Comparison of ENCODE assay signal across 10 cellular contexts in the genomic region with DNA sequence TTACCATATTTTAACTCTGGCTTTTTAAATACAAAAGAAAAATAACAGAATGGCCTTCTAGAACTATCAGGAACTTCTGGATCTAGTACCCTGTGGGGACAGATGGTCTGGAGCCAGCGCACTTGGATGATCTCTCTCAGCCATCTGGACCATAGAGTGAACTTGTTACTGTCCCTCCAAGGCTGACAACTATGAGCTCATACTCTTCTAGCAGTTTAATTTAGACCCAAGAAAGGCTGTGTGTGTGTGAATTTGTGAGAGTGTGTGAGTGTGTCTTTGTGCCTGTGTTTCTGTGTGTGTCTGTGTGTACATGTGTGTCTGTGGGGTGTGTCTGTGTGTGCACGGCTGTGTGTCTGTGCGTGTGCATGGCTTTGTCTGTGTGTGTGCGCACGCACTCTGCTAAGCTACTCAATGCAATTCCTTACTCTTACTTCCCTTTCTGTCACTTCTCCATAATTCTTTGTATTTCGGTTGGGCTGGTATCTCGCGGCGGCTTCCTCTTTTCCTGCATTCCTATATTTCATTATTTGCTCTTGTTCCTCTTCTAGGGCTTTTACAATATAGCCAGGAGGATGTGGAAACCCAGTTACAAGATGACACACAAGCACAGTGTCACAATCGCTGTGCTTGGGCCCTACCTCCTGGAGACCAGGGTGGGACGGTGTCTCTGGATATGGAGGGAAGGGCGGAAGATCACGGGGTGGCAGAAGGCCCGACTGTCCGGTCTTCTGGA. TPM values are rescaled to one million over a fixed set of nuclear protein-coding genes. Genes with fewer than 3 reads are reported as not detected.
DNase-seq lines count a peak whose midpoint lies in the region; FAIRE-seq and TF ChIP-seq lines count a peak whose summit lies in the region.
"Had no signal": no experiment of that assay in that cellular context is flagged by ENCODE, and none has a peak within 500 bp of the region (broad histone marks: within the 10 kb centered on the region; RNA-seq: fewer than 3 reads in every experiment).

No MANE protein-coding gene starts in this region.

- H3K9me3 ChIP-seq in H1 (ENCODE audit: insufficient read depth in 2 of 2, low read depth in 1 of 2, low read length in 1 of 2) (no peaks in the 10 kb centered on the region), OCI-LY7 (ENCODE audit: low read length) (no peaks in the 10 kb centered on the region)

- no peak for FAIRE-seq in H1 (lab: Jason Lieb, UNC)

- H2BK12ac ChIP-seq in H1 (ENCODE audit: low read depth, low read length), result no peak overlapping the region

- DNase-seq in GDM1 (lab: John Stamatoyannopoulos, UW) (peak; percentile 55), OCI-M2 (lab: John Stamatoyannopoulos, UW; ENCODE audit: unreplicated experiment) (peak; percentile 34), H1 (ENCODE audit: low read depth in 1 of 2, low spot score in 2 of 2) (no peak), pons (ENCODE audit: low spot score) (peak; percentile 72), NCI-H1105 (lab: John Stamatoyannopoulos, UW) (no peak), OCI-LY7 (ENCODE audit: low spot score) (no peak), dedifferentiated amniotic fluid mesenchymal stem cell (ENCODE audit: extremely low spot score) (no peak), D341Med (ENCODE audit: low spot score) (no peak)
- DNase-seq: activated gamma-delta T cell treated with Interleukin-2 at 50 U/mL for 16 hours had no signal

- no peak overlapping the region; a peak in 2 of 7 replicates for H3K9ac ChIP-seq in H1 (replicated peaks in 1 of 4; ENCODE audit: extremely low read depth in 1 of 4, low read depth in 3 of 4, low read length in 3 of 4)

- H3K79me1 ChIP-seq in H1 (ENCODE audit: low read depth, low read length), result no peaks in the 10 kb centered on the region

- H3K4me2 ChIP-seq in H1 (ENCODE audit: insufficient read depth in 1 of 2, low read depth in 2 of 2, low read length in 2 of 2), result no peak overlapping the region
- no peak overlapping the region for H3K4me2 ChIP-seq in OCI-LY7 (ENCODE audit: low read length)

- H2AFZ ChIP-seq in H1 (ENCODE audit: low read length), result no peak overlapping the region
- H2AFZ ChIP-seq in OCI-LY7 (ENCODE audit: low read length), result no peak overlapping the region

- no peak overlapping the region for H3K4ac ChIP-seq in H1 (replicated peaks; ENCODE audit: insufficient read length, low read depth, low read length)

- no peak overlapping the region for H2BK15ac ChIP-seq in H1 (ENCODE audit: low read length)

- no peak overlapping the region for H3K23ac ChIP-seq in H1 (ENCODE audit: insufficient read length)

- TF ChIP-seq POLR2A in H1 (IDR thresholded peaks at IDR 0.05; ENCODE audit: control extremely low read depth in 1 of 2, low read depth in 2 of 2, low read length in 2 of 2), result no peak

- H4K91ac ChIP-seq in H1 (replicated peaks; ENCODE audit: insufficient read length, low read length), result no peak overlapping the region

- no peak overlapping the region for H3K14ac ChIP-seq in H1 (ENCODE audit: insufficient read length)

- H3K79me2 ChIP-seq in H1 (ENCODE audit: control insufficient read depth in 1 of 2, insufficient read depth in 2 of 2, low read length in 2 of 2) (no peaks in the 10 kb centered on the region), OCI-LY7 (ENCODE audit: insufficient read depth, low read depth, low read length) (peaks cover 19% of the 10 kb centered on the region; the same call in 1 of the 2 replicates)

- TF ChIP-seq CTCF in H1 (IDR thresholded peaks at IDR 0.05; ENCODE audit: control extremely low read depth in 1 of 3, insufficient read depth in 1 of 3, low read depth in 1 of 3, low read length in 3 of 3), result no peak
- no peak for TF ChIP-seq CTCF in OCI-LY7 (conservative IDR thresholded peaks at IDR 0.05; ENCODE audit: low read length)

- no peaks in the 10 kb centered on the region for H4K20me1 ChIP-seq in H1 (replicated peaks in 1 of 2; ENCODE audit: control insufficient read depth in 1 of 2, insufficient read depth in 2 of 2, low read length in 2 of 2)
- no peaks in the 10 kb centered on the region for H4K20me1 ChIP-seq in OCI-LY7 (ENCODE audit: insufficient read depth, low read length)

- H2BK20ac ChIP-seq in H1 (ENCODE audit: low read length), result no peak overlapping the region

- H3K27ac ChIP-seq in H1 (ENCODE audit: low read depth, low read length) (no peak overlapping the region), OCI-LY7 (ENCODE audit: low read depth, low read length, poor library complexity, severe bottlenecking) (no peak overlapping the region)

- no peaks in the 10 kb centered on the region for H3K4me1 ChIP-seq in H1 (replicated peaks in 1 of 4; ENCODE audit: control insufficient read depth in 3 of 4, insufficient read depth in 4 of 4, low read length in 3 of 4)
- peaks cover 16% of the 10 kb centered on the region for H3K4me1 ChIP-seq in OCI-LY7 (ENCODE audit: insufficient read depth, low read length, poor library complexity, severe bottlenecking)

- H2BK120ac ChIP-seq in H1 (replicated peaks; ENCODE audit: low read depth, low read length), result no peak overlapping the region

- H3K56ac ChIP-seq in H1 (replicated peaks; ENCODE audit: insufficient read length, low read depth, low read length), result no peak overlapping the region

- no peak overlapping the region for H2AK5ac ChIP-seq in H1 (ENCODE audit: low read depth, low read length)

- POLR2A ChIA-PET in H1 (lab: Charles Lee; ENCODE audit: partially characterized antibody) (no interaction called here), OCI-LY7 (lab: Charles Lee) (interaction anchor here (1.3 kb wide), 1 partner anchor 11 kb away, joined by 3 read pairs; no protein-coding TSS in a partner anchor)

- no peak overlapping the region for H4K5ac ChIP-seq in H1 (ENCODE audit: insufficient read length, low read depth, low read length)

- BruUV-seq in OCI-LY7 (replicated peaks; lab: Mats Ljungman, UMichigan), result no TSS peak

- CTCF ChIA-PET in H1 (lab: Charles Lee; ENCODE audit: partially characterized antibody), result interaction anchor here (0.9 to 3.0 kb wide), 5 partner anchors 10 to 146 kb away, joined by 3 to 10 read pairs (median 4); no protein-coding TSS in a partner anchor
- CTCF ChIA-PET in OCI-LY7 (lab: Charles Lee; ENCODE audit: unreplicated experiment), result no interaction called here

- no peaks in the 10 kb centered on the region for H3K27me3 ChIP-seq in H1 (replicated peaks in 1 of 4; ENCODE audit: control insufficient read depth in 3 of 4, extremely low read depth in 1 of 4, insufficient read depth in 3 of 4, low read length in 3 of 4)

- no peak for TF ChIP-seq RAD21 in H1 (IDR thresholded peaks at IDR 0.05 in 1 of 2, conservative IDR thresholded peaks at IDR 0.05 in 1 of 2; ENCODE audit: low read depth in 2 of 2, low read length in 2 of 2)

- no peak overlapping the region for H3K18ac ChIP-seq in H1 (ENCODE audit: extremely low read depth, low read length)

- 94% methylated on average over 14 of the region's 15 CpGs; no CpG with 5 or more reads in 1 of the 2 experiments for WGBS in H1 (ENCODE audit: extremely low coverage in 1 of 2, insufficient coverage in 1 of 2, insufficient read length in 1 of 2, insufficient replicate concordance in 2 of 2, low coverage in 1 of 2, low lambda C conversion rate in 2 of 2, missing lambda C conversion rate in 1 of 2), 2 experiments

- intact Hi-C loops in OCI-LY7 (cut with micrococcal nuclease; ENCODE audit: unreplicated experiment), result no loop called here

- no peaks in the 10 kb centered on the region for H3K9me2 ChIP-seq in OCI-LY7 (ENCODE audit: insufficient read depth, low read length)

- H3K4me3 ChIP-seq in H1 (ENCODE audit: extremely low read depth in 1 of 4, insufficient read depth in 2 of 4, low read depth in 3 of 4, low read length in 4 of 4) (no peak overlapping the region), OCI-LY7 (ENCODE audit: low read depth, low read length, poor library complexity, severe bottlenecking) (no peak overlapping the region)

- H3K23me2 ChIP-seq in H1 (ENCODE audit: low read depth, low read length), result no peaks in the 10 kb centered on the region

- no peak overlapping the region for H2BK5ac ChIP-seq in H1 (ENCODE audit: low read depth, low read length)

- H4K8ac ChIP-seq in H1 (ENCODE audit: extremely low read depth, insufficient read depth, low read length), result 0 out of 2 replicates have a peak overlapping the region, but pooled peaks have one; percentile 6

- no peaks in the 10 kb centered on the region for H3K36me3 ChIP-seq in H1 (ENCODE audit: control insufficient read depth in 2 of 4, insufficient read depth in 4 of 4, low read length in 3 of 4)
- peaks cover 96% of the 10 kb centered on the region for H3K36me3 ChIP-seq in OCI-LY7 (ENCODE audit: insufficient read depth, low read length)

- no peak for TF ChIP-seq EP300 in H1 (IDR thresholded peaks at IDR 0.05; ENCODE audit: borderline replicate concordance in 1 of 2, low read depth in 2 of 2, low read length in 2 of 2)

TF ChIP-seq in H1, 55 proteins besides CTCF, POLR2A, EP300 and RAD21 (continues in another document):
- TF ChIP-seq TCF12 (IDR thresholded peaks at IDR 0.05; ENCODE audit: low read depth, low read length) (no peak), EZH2 (IDR thresholded peaks at IDR 0.05; ENCODE audit: low read depth, low read length, severe bottlenecking) (no peak), TBP (IDR thresholded peaks at IDR 0.05; ENCODE audit: low read depth, low read length) (no peak), KDM5A (IDR thresholded peaks at IDR 0.05; ENCODE audit: low read length) (no peak), SP2 (IDR thresholded peaks at IDR 0.05; ENCODE audit: low read length) (no peak), JUND (IDR thresholded peaks at IDR 0.05; ENCODE audit: low read length) (no peak)

RNA-seq across cellular contexts. Expression of a gene that starts 51.9 kb away (rescaled TPM):
- 0.71 and 0.74 TPM in 2 replicates for total RNA-seq in H1 (2021; fragmentation: NEBNext Ultra II Directional; extraction: Animal tissue kit (Norgen Biotek cat#: 25700))
- 1.3 and 1.5 TPM in 2 replicates for polyA plus RNA-seq in H1 (2011; rRNA removed)
- 0.81 TPM for polyA plus RNA-seq in H1 (2011; cell fraction: cytosol; rRNA removed)
- polyA plus RNA-seq in H1 (2011; cell fraction: nucleus; rRNA removed), result 1.4 TPM
- polyA plus RNA-seq in H1 (2012, experiment 1 of 2), result 0.75 to 1.2 TPM (median 1.0 TPM) in 4 replicates
- 0.20 TPM for polyA plus RNA-seq in H1 (2012, experiment 2 of 2)
- 0.63 TPM for polyA plus RNA-seq in H1 (2013, experiment 1 of 2)
- polyA plus RNA-seq in H1 (2013, experiment 2 of 2), result 0.55 TPM
- polyA minus RNA-seq in H1 (2011; rRNA and poly(A)+ RNA removed), result 1.2 and 1.5 TPM in 2 replicates
- polyA minus RNA-seq in H1 (2011; cell fraction: cytosol; rRNA and poly(A)+ RNA removed), result 2.6 TPM
- 4.5 TPM for polyA minus RNA-seq in H1 (2011; cell fraction: nucleus; rRNA and poly(A)+ RNA removed)
- 90.0 and 108 TPM in 2 replicates for total RNA-seq in OCI-LY7 (2014; rRNA removed; shearing (Covaris generic))
- total RNA-seq in OCI-LY7 (2022), result 161 and 163 TPM in 2 replicates
- total RNA-seq: M059J had no signal

Comparison
In these comparisons a context has a peak if more than half of its experiments do, and no peak if none do; other contexts are left out.
1. DNase-seq: peak in GDM1 (single experiment), OCI-M2 (single experiment) and pons (single experiment); none in H1 (0 of 2), NCI-H1105 (single experiment), OCI-LY7 (single experiment), dedifferentiated amniotic fluid mesenchymal stem cell (single experiment) and D341Med (single experiment).
2. RNA of a gene that starts 51.9 kb away (total RNA-seq): 90.0 to 163 TPM in OCI-LY7; 0.71 to 0.74 TPM in H1; every median in the first group is over 10 times any median in the second.